In genomic region chr1:101438359-101438758, GRCh38 we compare ENCODE assay signal across 8 cellular contexts.
DNase-seq lines count a peak whose midpoint lies in the region; ATAC-seq and TF ChIP-seq lines count a peak whose summit lies in the region.

No MANE protein-coding gene starts in this region.

- TF ChIP-seq CTCF in cardiac muscle cell (IDR thresholded peaks at IDR 0.05; ENCODE audit: low read depth, low read length): peak; percentile 21
- TF ChIP-seq CTCF in VCaP (conservative IDR thresholded peaks at IDR 0.05): peak; percentile 42
- peak; percentile 45 for TF ChIP-seq CTCF in retinal pigment epithelial cell (conservative IDR thresholded peaks at IDR 0.05; ENCODE audit: low read depth, low read length)

- ATAC-seq in left cardiac atrium (no peak), HG02884 (IDR thresholded peaks at IDR 0.05; ENCODE audit: unreplicated experiment) (peak; percentile 50)

- H3K27me3 ChIP-seq in cardiac muscle cell: no peaks in the 10 kb centered on the region

- intact Hi-C loops in left cardiac atrium (cut with DNase I): loop anchor here in 1 of 2 donors (5.0 kb wide), 1 partner anchor 126 kb away; no protein-coding TSS in a partner anchor

- DNase-seq in cardiac muscle cell (ENCODE audit: low read depth in 1 of 2, low spot score in 1 of 2) (peak; percentile 18 to 57), left cardiac atrium (no peak), retinal pigment epithelial cell (ENCODE audit: low read depth) (no peak), C1 segment of cervical spinal cord (lab: John Stamatoyannopoulos, UW) (no peak), H4 (ENCODE audit: low spot score) (no peak), NCI-H1092 (lab: John Stamatoyannopoulos, UW) (no peak)

- H3K9me3 ChIP-seq in cardiac muscle cell (ENCODE audit: low read depth): no peaks in the 10 kb centered on the region

- no peak overlapping the region for H3K27ac ChIP-seq in cardiac muscle cell
- H3K27ac ChIP-seq in VCaP: no peak overlapping the region

- peaks cover 6% of the 10 kb centered on the region for H3K4me1 ChIP-seq in cardiac muscle cell (ENCODE audit: low read depth)

- H3K4me3 ChIP-seq in cardiac muscle cell: no peak overlapping the region
- H3K4me3 ChIP-seq in retinal pigment epithelial cell (ENCODE audit: low read length): no peak overlapping the region

- H3K36me3 ChIP-seq in cardiac muscle cell: no peaks in the 10 kb centered on the region

Comparison
In these comparisons a context has a peak if more than half of its experiments do, and no peak if none do; other contexts are left out.
1. DNase-seq: peak in cardiac muscle cell (2 of 2); none in left cardiac atrium (single experiment), retinal pigment epithelial cell (single experiment), C1 segment of cervical spinal cord (0 of 14), H4 (single experiment) and NCI-H1092 (single experiment).
2. Peak in every context shown above with its lines, with median percentiles within 50 percentile points of each other: CTCF ChIP-seq.